Comparison of ENCODE assay signal across 8 cellular contexts in the genomic region with DNA sequence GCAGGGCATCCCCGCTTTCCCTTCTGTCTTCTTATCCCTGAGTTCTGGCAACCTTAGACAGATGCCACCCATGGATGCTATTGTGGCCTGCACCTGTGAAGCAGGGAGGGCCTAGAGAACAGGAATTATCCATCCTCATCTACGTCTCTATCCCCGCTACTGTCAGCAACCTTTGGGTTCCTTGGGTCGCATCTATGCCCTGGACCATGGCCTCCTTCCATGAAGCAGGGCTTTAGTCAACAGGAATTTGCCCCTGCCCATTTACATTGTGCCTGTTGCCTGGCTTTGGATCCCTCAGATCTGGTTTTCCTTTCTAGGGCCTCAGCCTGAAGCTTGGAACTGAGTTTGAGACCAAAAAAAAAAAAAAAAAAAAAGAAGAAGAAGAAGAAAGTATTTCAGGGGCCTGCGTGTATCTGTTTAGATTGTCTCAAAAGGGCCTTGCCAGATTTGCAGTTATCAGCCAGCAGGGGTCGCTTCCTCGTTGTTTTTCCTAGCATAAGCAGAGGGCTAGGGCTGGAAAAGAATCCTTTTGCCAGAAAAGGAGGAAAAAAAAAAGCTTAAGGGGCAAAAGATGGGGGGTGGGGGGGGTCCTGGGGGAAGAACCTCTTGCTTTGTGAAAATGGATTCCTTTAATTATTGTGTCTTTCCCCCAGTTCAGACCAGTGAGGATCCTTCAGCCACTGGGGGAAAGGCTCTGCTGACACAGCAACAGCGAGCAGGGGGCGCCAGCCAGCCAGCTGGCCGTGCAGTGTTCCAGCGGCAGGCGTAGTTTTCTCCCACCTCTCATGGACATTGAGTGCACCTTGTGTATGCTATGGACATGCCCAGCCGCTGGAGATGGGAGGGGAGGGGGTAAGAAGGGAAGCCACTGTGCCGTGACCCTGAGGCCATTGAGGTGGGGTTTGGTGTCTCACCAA.
DNase-seq lines count a peak whose midpoint lies in the region; ATAC-seq, FAIRE-seq and TF ChIP-seq lines count a peak whose summit lies in the region.

No MANE protein-coding gene starts in this region.

- intact Hi-C loops in OCI-LY7 (cut with micrococcal nuclease; ENCODE audit: unreplicated experiment), result loop anchor here (1.0 kb wide), 3 partner anchors 112 to 229 kb away; partner anchors contain the start of gene ZXDC

- POLR2A ChIA-PET in OCI-LY7 (lab: Charles Lee) (interaction anchor here (0.6 to 1.0 kb wide), 3 partner anchors 129 to 1597 kb away, joined by 3 to 5 read pairs (median 4); no protein-coding TSS in a partner anchor), H1 (lab: Charles Lee; ENCODE audit: partially characterized antibody) (no interaction called here)

- H3K9me3 ChIP-seq in H9 (ENCODE audit: control insufficient read depth, low read depth, low read length) (no peaks in the 10 kb centered on the region), OCI-LY7 (ENCODE audit: low read length) (no peaks in the 10 kb centered on the region), H1 (ENCODE audit: insufficient read depth in 2 of 2, low read depth in 1 of 2, low read length in 1 of 2) (peaks cover 4 to 13% of the 10 kb centered on the region in 2 experiments; a peak in 3 of 4 replicates)

- H3K4me1 Mint-ChIP-seq in H9, result peaks cover 16 to 19% of the 10 kb centered on the region in 2 experiments
- H3K4me1 Mint-ChIP-seq in activated CD8-positive, alpha-beta memory T cell treated with anti-CD3 and anti-CD28 coated beads, Interleukin-2, amount 10 ng/mL, durations not matched to agents 7 days and 5 days, result no peaks in the 10 kb centered on the region

- H3K27ac ChIP-seq in H9 (ENCODE audit: insufficient read length, low read depth, low read length), result no peak overlapping the region
- no peak overlapping the region for H3K27ac ChIP-seq in OCI-LY7 (ENCODE audit: low read depth, low read length, poor library complexity, severe bottlenecking)
- H3K27ac ChIP-seq in H1 (ENCODE audit: low read depth, low read length), result no peak overlapping the region

- H2AFZ ChIP-seq in H9 (ENCODE audit: low read length) (no peak overlapping the region), OCI-LY7 (ENCODE audit: low read length) (no peak overlapping the region; the same call in 1 of the 2 replicates), H1 (ENCODE audit: low read length) (peak overlapping the region; percentile 77)

- no peak overlapping the region for H3K9ac ChIP-seq in H9 (ENCODE audit: extremely low read depth, insufficient read length, low read length)
- H3K9ac ChIP-seq in H1 (replicated peaks in 1 of 4; ENCODE audit: extremely low read depth in 1 of 4, low read depth in 3 of 4, low read length in 3 of 4), result no peak overlapping the region

- no peak overlapping the region for H3K4me3 Mint-ChIP-seq in H9
- H3K4me3 Mint-ChIP-seq in activated CD8-positive, alpha-beta memory T cell treated with anti-CD3 and anti-CD28 coated beads, Interleukin-2, amount 10 ng/mL, durations not matched to agents 7 days and 5 days, result no peak overlapping the region

- H3K79me2 ChIP-seq in H9 (ENCODE audit: insufficient read depth, low read length), result no peaks in the 10 kb centered on the region
- H3K79me2 ChIP-seq in OCI-LY7 (ENCODE audit: insufficient read depth, low read depth, low read length), result no peaks in the 10 kb centered on the region
- no peaks in the 10 kb centered on the region for H3K79me2 ChIP-seq in H1 (ENCODE audit: control insufficient read depth in 1 of 2, insufficient read depth in 2 of 2, low read length in 2 of 2)

- H3K27me3 Mint-ChIP-seq in H9 (ENCODE audit: low read depth), result peaks cover 3% of the 10 kb centered on the region; the same call in 1 of the 2 replicates
- H3K27me3 Mint-ChIP-seq in activated CD8-positive, alpha-beta memory T cell treated with anti-CD3 and anti-CD28 coated beads, Interleukin-2, amount 10 ng/mL, durations not matched to agents 7 days and 5 days, result peaks cover 20% of the 10 kb centered on the region

- H3K9me2 ChIP-seq in OCI-LY7 (ENCODE audit: insufficient read depth, low read length), result no peaks in the 10 kb centered on the region

- no peak overlapping the region for H2BK20ac ChIP-seq in H9 (ENCODE audit: low read depth, low read length, poor library complexity, severe bottlenecking)
- H2BK20ac ChIP-seq in H1 (ENCODE audit: low read length), result no peak overlapping the region

- DNase-seq in AG09309 (ENCODE audit: low read depth) (peak; percentile 11), H9 (no peak), OCI-LY7 (ENCODE audit: low spot score) (peak; percentile 66), H1 (ENCODE audit: low read depth in 1 of 2, low spot score in 2 of 2) (peak in 1 of 2 experiments; percentile 70), myocyte (ENCODE audit: low read depth) (peak; percentile 69)
- DNase-seq in effector CD4-positive, alpha-beta T cell, result no peak
- DNase-seq in activated CD8-positive, alpha-beta memory T cell treated with anti-CD3 and anti-CD28 coated beads, Interleukin-2, amount 10 ng/mL, durations not matched to agents 7 days and 5 days, result no peak

- no peak overlapping the region for H3K4ac ChIP-seq in H9 (ENCODE audit: low read depth, low read length)
- H3K4ac ChIP-seq in H1 (replicated peaks; ENCODE audit: insufficient read length, low read depth, low read length), result no peak overlapping the region

- H4K5ac ChIP-seq in H9 (ENCODE audit: insufficient read length, low read depth, low read length) (no peak overlapping the region), H1 (ENCODE audit: insufficient read length, low read depth, low read length) (no peak overlapping the region)

- H3K23ac ChIP-seq in H9 (ENCODE audit: insufficient read length, low read depth, low read length) (no peak overlapping the region), H1 (ENCODE audit: insufficient read length) (no peak overlapping the region)

- H3K18ac ChIP-seq in H9 (ENCODE audit: insufficient read length, low read depth, low read length) (no peak overlapping the region), H1 (ENCODE audit: extremely low read depth, low read length) (peak overlapping the region; percentile 48; the same call in 1 of the 2 replicates)

- H2BK15ac ChIP-seq in H9 (ENCODE audit: low read depth, low read length) (no peak overlapping the region), H1 (ENCODE audit: low read length) (no peak overlapping the region)

- H3K36me3 ChIP-seq in OCI-LY7 (ENCODE audit: insufficient read depth, low read length) (no peaks in the 10 kb centered on the region), H1 (ENCODE audit: control insufficient read depth in 2 of 4, insufficient read depth in 4 of 4, low read length in 3 of 4) (no peaks in the 10 kb centered on the region)

- H2BK12ac ChIP-seq in H9 (ENCODE audit: insufficient read length, low read depth, low read length) (no peak overlapping the region), H1 (ENCODE audit: low read depth, low read length) (0 out of 2 replicates have a peak overlapping the region, but pooled peaks have one; percentile 75)

- H2BK120ac ChIP-seq in H9 (ENCODE audit: low read depth, low read length, poor library complexity, severe bottlenecking) (no peak overlapping the region), H1 (replicated peaks; ENCODE audit: low read depth, low read length) (no peak overlapping the region)

- H4K91ac ChIP-seq in H9 (ENCODE audit: insufficient read length, low read depth, low read length) (no peak overlapping the region), H1 (replicated peaks; ENCODE audit: insufficient read length, low read length) (no peak overlapping the region)

- peak; percentile 48 to 52; a peak in 3 of 4 replicates for TF ChIP-seq RAD21 in H1 (IDR thresholded peaks at IDR 0.05 in 1 of 2, conservative IDR thresholded peaks at IDR 0.05 in 1 of 2; ENCODE audit: low read depth in 2 of 2, low read length in 2 of 2)

- BruUV-seq in OCI-LY7 (replicated peaks; lab: Mats Ljungman, UMichigan), result no TSS peak

- H3K4me1 ChIP-seq in H9 (ENCODE audit: insufficient read depth, low read length) (no peaks in the 10 kb centered on the region), OCI-LY7 (ENCODE audit: insufficient read depth, low read length, poor library complexity, severe bottlenecking) (no peaks in the 10 kb centered on the region), H1 (replicated peaks in 1 of 4; ENCODE audit: control insufficient read depth in 3 of 4, insufficient read depth in 4 of 4, low read length in 3 of 4) (peaks cover 0 to 2% (median 0%) of the 10 kb centered on the region in 4 experiments; a peak in 2 of 7 replicates)

- H3K9me3 Mint-ChIP-seq in H9, result peaks cover 23 to 28% of the 10 kb centered on the region in 2 experiments
- no peaks in the 10 kb centered on the region for H3K9me3 Mint-ChIP-seq in activated CD8-positive, alpha-beta memory T cell treated with anti-CD3 and anti-CD28 coated beads, Interleukin-2, amount 10 ng/mL, durations not matched to agents 7 days and 5 days (ENCODE audit: low read depth)

- H3K56ac ChIP-seq in H9 (ENCODE audit: insufficient read length, low read depth, low read length), result no peak overlapping the region
- H3K56ac ChIP-seq in H1 (replicated peaks; ENCODE audit: insufficient read length, low read depth, low read length), result no peak overlapping the region

- no peak for TF ChIP-seq EP300 in H1 (IDR thresholded peaks at IDR 0.05; ENCODE audit: borderline replicate concordance in 1 of 2, low read depth in 2 of 2, low read length in 2 of 2)

- H3K36me3 Mint-ChIP-seq in H9 (ENCODE audit: insufficient read depth in 1 of 3, low read depth in 3 of 3), result peaks cover 7 to 20% (median 7%) of the 10 kb centered on the region in 3 experiments; a peak in 6 of 7 replicates
- H3K36me3 Mint-ChIP-seq in activated CD8-positive, alpha-beta memory T cell treated with anti-CD3 and anti-CD28 coated beads, Interleukin-2, amount 10 ng/mL, durations not matched to agents 7 days and 5 days, result no peaks in the 10 kb centered on the region

- no peak overlapping the region for H3T11ph ChIP-seq in H9 (ENCODE audit: low read length)

- no peak for ATAC-seq in activated CD8-positive, alpha-beta memory T cell treated with anti-CD3 and anti-CD28 coated beads, Interleukin-2, amount 10 ng/mL, durations not matched to agents 7 days and 5 days
- no peak for ATAC-seq in GM19324 (IDR thresholded peaks at IDR 0.05; ENCODE audit: low FRiP score, unreplicated experiment)

- H2BK5ac ChIP-seq in H9 (ENCODE audit: insufficient read length, low read length), result no peak overlapping the region
- no peak overlapping the region for H2BK5ac ChIP-seq in H1 (ENCODE audit: low read depth, low read length)

- H4K8ac ChIP-seq in H9 (replicated peaks; ENCODE audit: insufficient read length, low read depth, low read length) (no peak overlapping the region), H1 (ENCODE audit: extremely low read depth, insufficient read depth, low read length) (no peak overlapping the region)

- WGBS in H9 (ENCODE audit: extremely low coverage, insufficient read length, low lambda C conversion rate), result no CpG with 5 or more reads among the region's 14 CpGs
- 59% methylated on average over 13 of the region's 14 CpGs; no CpG with 5 or more reads in 1 of the 2 experiments for WGBS in H1 (ENCODE audit: extremely low coverage in 1 of 2, insufficient coverage in 1 of 2, insufficient read length in 1 of 2, insufficient replicate concordance in 2 of 2, low coverage in 1 of 2, low lambda C conversion rate in 2 of 2, missing lambda C conversion rate in 1 of 2), 2 experiments

- H2AK5ac ChIP-seq in H9 (ENCODE audit: insufficient read length, low read length) (no peak overlapping the region), H1 (ENCODE audit: low read depth, low read length) (peak overlapping the region; percentile 53; the same call in 1 of the 2 replicates)

- no peaks in the 10 kb centered on the region for H3K27me3 ChIP-seq in H9 (ENCODE audit: insufficient read depth, low read length)
- H3K27me3 ChIP-seq in H1 (replicated peaks in 1 of 4; ENCODE audit: control insufficient read depth in 3 of 4, extremely low read depth in 1 of 4, insufficient read depth in 3 of 4, low read length in 3 of 4), result no peaks in the 10 kb centered on the region

- H3K79me1 ChIP-seq in H9 (ENCODE audit: insufficient read depth, low read depth, low read length, poor library complexity, severe bottlenecking), result no peaks in the 10 kb centered on the region
- no peaks in the 10 kb centered on the region for H3K79me1 ChIP-seq in H1 (ENCODE audit: low read depth, low read length)

- TF ChIP-seq POLR2A in H1 (IDR thresholded peaks at IDR 0.05; ENCODE audit: control extremely low read depth in 1 of 2, low read depth in 2 of 2, low read length in 2 of 2), result no peak

- no peak for FAIRE-seq in H1 (lab: Jason Lieb, UNC)

- H3K14ac ChIP-seq in H9 (ENCODE audit: insufficient read depth, low read length) (no peak overlapping the region), H1 (ENCODE audit: insufficient read length) (no peak overlapping the region)

- CTCF ChIA-PET in OCI-LY7 (lab: Charles Lee; ENCODE audit: unreplicated experiment), result interaction anchor here (0.5 to 1.1 kb wide), 7 partner anchors 65 to 1560 kb away, joined by 3 to 17 read pairs (median 3); no protein-coding TSS in a partner anchor
- CTCF ChIA-PET in H1 (lab: Charles Lee; ENCODE audit: partially characterized antibody), result interaction anchor here (0.5 to 2.5 kb wide), 39 partner anchors 10 to 306 kb away, joined by 3 to 9 read pairs (median 3); no protein-coding TSS in a partner anchor
- CTCF ChIA-PET in activated CD8-positive, alpha-beta memory T cell treated with anti-CD3 and anti-CD28 coated beads, Interleukin-2, amount 10 ng/mL, durations not matched to agents 7 days and 5 days (lab: Charles Lee), result no interaction called here

- no peak overlapping the region for H3K27ac Mint-ChIP-seq in H9
- H3K27ac Mint-ChIP-seq in activated CD8-positive, alpha-beta memory T cell treated with anti-CD3 and anti-CD28 coated beads, Interleukin-2, amount 10 ng/mL, durations not matched to agents 7 days and 5 days, result no peak overlapping the region

- H3K4me2 ChIP-seq in H9 (ENCODE audit: insufficient read depth, insufficient read length, low read length), result no peak overlapping the region
- H3K4me2 ChIP-seq in OCI-LY7 (ENCODE audit: low read length), result no peak overlapping the region
- H3K4me2 ChIP-seq in H1 (ENCODE audit: insufficient read depth in 1 of 2, low read depth in 2 of 2, low read length in 2 of 2), result no peak overlapping the region

- no peak overlapping the region for H3K4me3 ChIP-seq in AG09309 (ENCODE audit: control insufficient read depth, low read depth, low read length)
- no peak overlapping the region for H3K4me3 ChIP-seq in OCI-LY7 (ENCODE audit: low read depth, low read length, poor library complexity, severe bottlenecking)
- H3K4me3 ChIP-seq in H1 (ENCODE audit: extremely low read depth in 1 of 4, insufficient read depth in 2 of 4, low read depth in 3 of 4, low read length in 4 of 4), result no peak overlapping the region

- H4K20me1 ChIP-seq in H9 (ENCODE audit: control insufficient read depth, insufficient read depth, insufficient read length) (no peaks in the 10 kb centered on the region), OCI-LY7 (ENCODE audit: insufficient read depth, low read length) (no peaks in the 10 kb centered on the region), H1 (replicated peaks in 1 of 2; ENCODE audit: control insufficient read depth in 1 of 2, insufficient read depth in 2 of 2, low read length in 2 of 2) (no peaks in the 10 kb centered on the region)

- TF ChIP-seq CTCF in AG09309 (IDR thresholded peaks at IDR 0.05; ENCODE audit: control insufficient read depth, insufficient read depth, low read depth, low read length, missing control alignments), result peak; percentile 69
- peak; percentile 75 for TF ChIP-seq CTCF in H9 (conservative IDR thresholded peaks at IDR 0.05)
- peak; percentile 87 for TF ChIP-seq CTCF in OCI-LY7 (conservative IDR thresholded peaks at IDR 0.05; ENCODE audit: low read length)
- TF ChIP-seq CTCF in H1 (IDR thresholded peaks at IDR 0.05; ENCODE audit: control extremely low read depth in 1 of 3, insufficient read depth in 1 of 3, low read depth in 1 of 3, low read length in 3 of 3), result peak; percentile 58 to 81 (median 76)

- no peaks in the 10 kb centered on the region for H3K23me2 ChIP-seq in H9 (ENCODE audit: insufficient read length, low read depth, low read length, poor library complexity, severe bottlenecking)
- H3K23me2 ChIP-seq in H1 (ENCODE audit: low read depth, low read length), result no peaks in the 10 kb centered on the region

Comparison
In these comparisons a context has a peak if more than half of its experiments do, and no peak if none do; other contexts are left out.
1. DNase-seq: peak in AG09309 (single experiment), OCI-LY7 (single experiment) and myocyte (single experiment); none in H9 (single experiment), effector CD4-positive, alpha-beta T cell (single experiment) and activated CD8-positive, alpha-beta memory T cell treated with anti-CD3 and anti-CD28 coated beads, Interleukin-2, amount 10 ng/mL, durations not matched to agents 7 days and 5 days (single experiment).
2. Peak in every context shown above with its lines, with median percentiles within 50 percentile points of each other: CTCF ChIP-seq.